ENCODE assay signal across 14 cellular contexts in the genomic region with DNA sequence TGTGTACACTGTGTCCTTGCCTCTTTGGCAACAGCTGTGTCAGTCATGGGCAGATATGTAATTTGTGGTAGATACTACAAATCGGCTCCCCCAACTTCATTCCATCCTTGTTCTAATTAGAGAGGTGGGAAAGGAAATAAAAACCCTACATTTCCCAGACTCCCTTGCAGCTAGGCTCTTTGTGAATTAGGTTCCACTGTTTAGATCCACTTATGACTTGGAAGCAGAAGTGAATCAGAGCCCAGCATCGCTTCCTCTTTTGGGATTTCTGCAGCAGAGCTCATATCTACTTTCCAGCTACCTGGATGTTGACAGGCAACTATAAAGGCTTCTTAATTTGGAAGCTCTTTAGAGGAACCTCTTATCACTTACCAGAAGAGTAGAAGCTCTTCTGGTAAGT.
"Had no signal": no experiment of that assay in that cellular context is flagged by ENCODE, and none has a peak within 500 bp of the region (broad histone marks: within the 10 kb centered on the region; RNA-seq: fewer than 3 reads in every experiment).

No MANE protein-coding gene starts in this region.

- ATAC-seq: mucosa of descending colon had no signal

- H3K27ac ChIP-seq: thyroid gland had no signal

- H3K9me3 ChIP-seq: thyroid gland had no signal

- DNase-seq: activated CD4-positive, alpha-beta memory T cell treated with anti-CD3 and anti-CD28 coated beads for 36 hours; activated CD4-positive, alpha-beta T cell treated with anti-CD3 and anti-CD28 coated beads for 4 hours; activated gamma-delta T cell treated with Interleukin-2 at 50 U/mL for 16 hours; activated T-cell treated with anti-CD3 and anti-CD28 coated beads for 4 hours; amniotic stem cell; dermis blood vessel endothelial cell; effector memory CD4-positive, alpha-beta T cell; mucosa of descending colon; naive B cell; stimulated activated CD4-positive, alpha-beta T cell treated with anti-CD3 and anti-CD28 coated beads, Interleukin-12 subunit alpha, Interleukin-12 subunit beta, amount 100 ng/mL, for 4 hours; stimulated activated CD4-positive, alpha-beta T cell treated with anti-CD3 and anti-CD28 coated beads, Interleukin-1b, Interleukin-23, amount 100 ng/mL, for 48 hours; stimulated activated CD8-positive, alpha-beta memory T cell treated with anti-CD3 and anti-CD28 coated beads, Interleukin-4, amount 100 ng/mL, for 48 hours; stimulated activated naive CD4-positive, alpha-beta T cell treated with Interleukin-2 at 50 U/mL for 16 hours; thyroid gland had no signal

- H3K4me3 ChIP-seq: mucosa of descending colon, thyroid gland had no signal

- H3K27me3 ChIP-seq: thyroid gland had no signal
